In the genomic region with DNA sequence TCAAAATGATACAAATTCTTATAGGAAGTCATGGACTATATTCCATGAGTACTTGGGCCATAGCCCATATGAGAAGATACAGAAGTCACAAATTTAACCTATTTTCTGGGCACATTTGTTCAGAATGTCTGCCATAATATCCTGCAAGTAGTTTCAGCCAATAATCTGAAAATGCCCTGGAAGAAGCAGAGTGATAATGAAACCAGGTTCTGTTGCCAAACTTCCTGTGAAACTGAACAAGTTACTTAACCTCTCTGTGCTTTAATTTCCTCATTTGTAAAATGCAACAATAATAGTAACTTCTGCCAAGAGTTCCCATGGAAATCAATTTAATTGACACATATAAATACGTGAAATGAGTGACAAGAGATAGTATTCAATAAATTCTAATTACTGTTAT, we compare ENCODE assay signal across 14 cellular contexts.
"Had no signal": no experiment of that assay in that cellular context is flagged by ENCODE, and none has a peak within 500 bp of the region (broad histone marks: within the 10 kb centered on the region; RNA-seq: fewer than 3 reads in every experiment).

No MANE protein-coding gene starts in this region.

- H3K27ac ChIP-seq: right atrium auricular region, WERI-Rb-1 had no signal

- H3K36me3 ChIP-seq: heart right ventricle, right atrium auricular region, WERI-Rb-1 had no signal

- H3K27me3 ChIP-seq: heart right ventricle, right atrium auricular region had no signal

- H3K27me3 Mint-ChIP-seq: activated CD4-positive, alpha-beta T cell treated with anti-CD3 and anti-CD28 coated beads for 36 hours; naive B cell had no signal

- H3K4me3 Mint-ChIP-seq: activated CD4-positive, alpha-beta T cell treated with anti-CD3 and anti-CD28 coated beads for 36 hours; activated CD8-positive, alpha-beta T cell treated with anti-CD3 and anti-CD28 coated beads, Interleukin-2, amount 10 ng/mL, durations not matched to agents 7 days and 5 days; activated naive CD4-positive, alpha-beta T cell treated with anti-CD3 and anti-CD28 coated beads for 36 hours; stimulated activated effector memory CD8-positive, alpha-beta T cell treated with anti-CD3 and anti-CD28 coated beads, Interleukin-12 subunit alpha, Interleukin-12 subunit beta, amount 100 ng/mL, for 72 hours had no signal

- H3K4me3 ChIP-seq: heart right ventricle, right atrium auricular region had no signal

- H3K27ac Mint-ChIP-seq: activated CD4-positive, alpha-beta T cell treated with anti-CD3 and anti-CD28 coated beads for 36 hours; activated CD8-positive, alpha-beta T cell treated with anti-CD3 and anti-CD28 coated beads, Interleukin-2, amount 10 ng/mL, durations not matched to agents 7 days and 5 days; activated naive CD4-positive, alpha-beta T cell treated with anti-CD3 and anti-CD28 coated beads for 36 hours; naive B cell; stimulated activated effector memory CD8-positive, alpha-beta T cell treated with anti-CD3 and anti-CD28 coated beads, Interleukin-12 subunit alpha, Interleukin-12 subunit beta, amount 100 ng/mL, for 72 hours had no signal

- DNase-seq: activated CD4-positive, alpha-beta T cell treated with anti-CD3 and anti-CD28 coated beads for 36 hours; activated CD8-positive, alpha-beta memory T cell treated with anti-CD3 and anti-CD28 coated beads, Interleukin-2, amount 50 U/mL, for 48 hours; activated CD8-positive, alpha-beta T cell treated with anti-CD3 and anti-CD28 coated beads, Interleukin-2, amount 10 ng/mL, durations not matched to agents 7 days and 5 days; activated naive CD4-positive, alpha-beta T cell treated with anti-CD3 and anti-CD28 coated beads for 36 hours; heart right ventricle; kidney glomerular epithelial cell; naive B cell; small intestine; WERI-Rb-1 had no signal

- H3K36me3 Mint-ChIP-seq: naive B cell; stimulated activated effector memory CD8-positive, alpha-beta T cell treated with anti-CD3 and anti-CD28 coated beads, Interleukin-12 subunit alpha, Interleukin-12 subunit beta, amount 100 ng/mL, for 72 hours had no signal

- H3K9me3 Mint-ChIP-seq: activated naive CD4-positive, alpha-beta T cell treated with anti-CD3 and anti-CD28 coated beads for 36 hours had no signal

- H3K4me1 Mint-ChIP-seq: activated CD4-positive, alpha-beta T cell treated with anti-CD3 and anti-CD28 coated beads for 36 hours; naive B cell; stimulated activated effector memory CD8-positive, alpha-beta T cell treated with anti-CD3 and anti-CD28 coated beads, Interleukin-12 subunit alpha, Interleukin-12 subunit beta, amount 100 ng/mL, for 72 hours had no signal

- FAIRE-seq: colon, endothelial cell of umbilical vein, frontal cortex had no signal

- H3K9me3 ChIP-seq: heart right ventricle, right atrium auricular region had no signal

- ATAC-seq: activated CD4-positive, alpha-beta T cell treated with anti-CD3 and anti-CD28 coated beads for 36 hours; activated CD8-positive, alpha-beta T cell treated with anti-CD3 and anti-CD28 coated beads, Interleukin-2, amount 10 ng/mL, durations not matched to agents 7 days and 5 days; stimulated activated effector memory CD8-positive, alpha-beta T cell treated with anti-CD3 and anti-CD28 coated beads, Interleukin-12 subunit alpha, Interleukin-12 subunit beta, amount 100 ng/mL, for 72 hours had no signal
